Comparison of ENCODE assay signal across 1 cellular context in genomic region chr6:87408721-87409155, GRCh38.
TF ChIP-seq lines count a peak whose summit lies in the region.

No MANE protein-coding gene starts in this region.

TF ChIP-seq in IMR-90, 13 proteins besides CTCF, POLR2A, EP300 and RAD21 (continued from another document):
- TF ChIP-seq USF2 (IDR thresholded peaks at IDR 0.05; ENCODE audit: low read depth, low read length) (no peak), CHD1 (IDR thresholded peaks at IDR 0.05; ENCODE audit: low read depth, low read length) (no peak)
